Comparison of ENCODE assay signal across 19 cellular contexts in the genomic region with DNA sequence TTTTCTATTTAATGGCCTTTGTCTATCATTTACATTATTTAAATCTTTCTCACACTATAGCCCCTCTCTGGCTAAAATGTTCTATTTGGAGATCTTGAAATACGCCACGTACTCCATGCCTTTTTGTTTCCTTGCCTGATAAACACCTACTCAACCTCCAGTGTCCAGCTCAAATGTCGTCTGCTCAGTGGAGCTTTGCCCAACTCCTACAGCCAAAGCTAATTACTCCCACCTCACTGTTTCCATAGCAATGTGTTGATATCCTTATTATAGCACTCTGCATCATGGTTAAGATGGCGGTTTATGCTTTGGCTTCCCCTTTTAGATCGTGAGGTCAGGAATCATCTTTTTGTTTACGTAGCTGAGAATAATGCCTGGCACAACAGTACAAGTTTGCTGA.
"Had no signal": no experiment of that assay in that cellular context is flagged by ENCODE, and none has a peak within 500 bp of the region (broad histone marks: within the 10 kb centered on the region; RNA-seq: fewer than 3 reads in every experiment).

No MANE protein-coding gene starts in this region.

- H3K27ac Mint-ChIP-seq: activated CD8-positive, alpha-beta T cell treated with anti-CD3 and anti-CD28 coated beads, Interleukin-2, amount 10 ng/mL, durations not matched to agents 7 days and 5 days; activated naive CD8-positive, alpha-beta T cell treated with anti-CD3 and anti-CD28 coated beads, Interleukin-2, amount 10 ng/mL, durations not matched to agents 7 days and 5 days; T-helper 1 cell treated with Interleukin-12 subunit alpha and Interleukin-12 subunit beta and Interleukin-4 antibody, amounts not matched to agents 30 μg/mL and 1 μg/mL, for 36 hours had no signal

- H3K27ac ChIP-seq: adrenal gland, KMS-11, Peyer's patch had no signal

- H3K4me3 ChIP-seq: adrenal gland, Peyer's patch had no signal

- H3K9me3 Mint-ChIP-seq: activated naive CD8-positive, alpha-beta T cell treated with anti-CD3 and anti-CD28 coated beads, Interleukin-2, amount 10 ng/mL, durations not matched to agents 7 days and 5 days; T-helper 1 cell treated with Interleukin-12 subunit alpha and Interleukin-12 subunit beta and Interleukin-4 antibody, amounts not matched to agents 30 μg/mL and 1 μg/mL, for 36 hours had no signal

- H3K27me3 ChIP-seq: adrenal gland, Peyer's patch had no signal

- H3K4me1 ChIP-seq: adrenal gland, Peyer's patch had no signal

- H3K27me3 Mint-ChIP-seq: activated naive CD8-positive, alpha-beta T cell treated with anti-CD3 and anti-CD28 coated beads, Interleukin-2, amount 10 ng/mL, durations not matched to agents 7 days and 5 days had no signal

- H3K9ac ChIP-seq: KMS-11 had no signal

- ATAC-seq: activated CD4-positive, CD25-positive, alpha-beta regulatory T cell treated with anti-CD3 and anti-CD28 coated beads, Interleukin-2, amount 50 U/mL, for 24 hours; activated CD8-positive, alpha-beta T cell treated with anti-CD3 and anti-CD28 coated beads, Interleukin-2, amount 10 ng/mL, durations not matched to agents 7 days and 5 days had no signal

- H3K4me3 Mint-ChIP-seq: activated CD8-positive, alpha-beta T cell treated with anti-CD3 and anti-CD28 coated beads, Interleukin-2, amount 10 ng/mL, durations not matched to agents 7 days and 5 days; activated naive CD8-positive, alpha-beta T cell treated with anti-CD3 and anti-CD28 coated beads, Interleukin-2, amount 10 ng/mL, durations not matched to agents 7 days and 5 days; T-helper 1 cell treated with Interleukin-12 subunit alpha and Interleukin-12 subunit beta and Interleukin-4 antibody, amounts not matched to agents 30 μg/mL and 1 μg/mL, for 36 hours had no signal

- H3K9me3 ChIP-seq: adrenal gland, Peyer's patch had no signal

- DNase-seq: activated CD4-positive, alpha-beta T cell treated with anti-CD3 and anti-CD28 coated beads for 4 hours; activated CD8-positive, alpha-beta memory T cell treated with anti-CD3 and anti-CD28 coated beads, Interleukin-2, amount 50 U/mL, for 48 hours; activated CD8-positive, alpha-beta T cell treated with anti-CD3 and anti-CD28 coated beads, Interleukin-2, amount 10 ng/mL, durations not matched to agents 7 days and 5 days; activated naive CD4-positive, alpha-beta T cell treated with anti-CD3 and anti-CD28 coated beads, Interleukin-2, amount 50 U/mL, for 16 hours; activated naive CD8-positive, alpha-beta T cell treated with anti-CD3 and anti-CD28 coated beads, Interleukin-2, amount 10 ng/mL, durations not matched to agents 7 days and 5 days; activated T-cell treated with anti-CD3 and anti-CD28 coated beads, Interleukin-2, amount 50 U/mL, for 1 hour; adrenal gland; cerebellar nuclear complex; NCI-H1092 treated with DMSO at 0.1 percent for 48 hours; NCI-H1436 treated with DMSO at 0.1 percent for 48 hours; NCI-H187; NCI-H345; NCI-H510A; NCI-H69; Peyer's patch; SHP77 had no signal
